In the genomic region with DNA sequence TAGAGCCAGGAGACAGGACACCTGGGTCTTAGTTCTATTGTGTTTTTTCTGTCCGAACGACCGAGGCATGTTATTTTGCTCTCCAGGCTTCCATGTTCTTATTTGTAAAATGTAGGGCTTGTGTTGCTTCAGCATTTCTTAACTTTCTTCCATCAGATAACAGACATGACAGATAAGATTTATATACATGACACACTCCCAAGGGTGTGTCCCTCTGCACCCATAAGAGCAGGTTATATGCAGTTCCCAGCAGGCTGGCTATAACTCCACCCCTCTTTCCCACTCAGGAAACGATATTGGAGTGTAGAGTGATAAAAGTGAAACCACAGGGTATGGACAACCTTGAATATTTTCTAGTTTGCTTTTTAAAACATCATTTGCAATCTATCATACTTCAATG, we compare ENCODE assay signal across 1 cellular context.
TF ChIP-seq lines count a peak whose summit lies in the region.

No MANE protein-coding gene starts in this region.

TF ChIP-seq in SK-N-SH, 30 proteins besides CTCF, POLR2A, EP300 and RAD21 (continued from another document):
- TF ChIP-seq, protein P1, sequence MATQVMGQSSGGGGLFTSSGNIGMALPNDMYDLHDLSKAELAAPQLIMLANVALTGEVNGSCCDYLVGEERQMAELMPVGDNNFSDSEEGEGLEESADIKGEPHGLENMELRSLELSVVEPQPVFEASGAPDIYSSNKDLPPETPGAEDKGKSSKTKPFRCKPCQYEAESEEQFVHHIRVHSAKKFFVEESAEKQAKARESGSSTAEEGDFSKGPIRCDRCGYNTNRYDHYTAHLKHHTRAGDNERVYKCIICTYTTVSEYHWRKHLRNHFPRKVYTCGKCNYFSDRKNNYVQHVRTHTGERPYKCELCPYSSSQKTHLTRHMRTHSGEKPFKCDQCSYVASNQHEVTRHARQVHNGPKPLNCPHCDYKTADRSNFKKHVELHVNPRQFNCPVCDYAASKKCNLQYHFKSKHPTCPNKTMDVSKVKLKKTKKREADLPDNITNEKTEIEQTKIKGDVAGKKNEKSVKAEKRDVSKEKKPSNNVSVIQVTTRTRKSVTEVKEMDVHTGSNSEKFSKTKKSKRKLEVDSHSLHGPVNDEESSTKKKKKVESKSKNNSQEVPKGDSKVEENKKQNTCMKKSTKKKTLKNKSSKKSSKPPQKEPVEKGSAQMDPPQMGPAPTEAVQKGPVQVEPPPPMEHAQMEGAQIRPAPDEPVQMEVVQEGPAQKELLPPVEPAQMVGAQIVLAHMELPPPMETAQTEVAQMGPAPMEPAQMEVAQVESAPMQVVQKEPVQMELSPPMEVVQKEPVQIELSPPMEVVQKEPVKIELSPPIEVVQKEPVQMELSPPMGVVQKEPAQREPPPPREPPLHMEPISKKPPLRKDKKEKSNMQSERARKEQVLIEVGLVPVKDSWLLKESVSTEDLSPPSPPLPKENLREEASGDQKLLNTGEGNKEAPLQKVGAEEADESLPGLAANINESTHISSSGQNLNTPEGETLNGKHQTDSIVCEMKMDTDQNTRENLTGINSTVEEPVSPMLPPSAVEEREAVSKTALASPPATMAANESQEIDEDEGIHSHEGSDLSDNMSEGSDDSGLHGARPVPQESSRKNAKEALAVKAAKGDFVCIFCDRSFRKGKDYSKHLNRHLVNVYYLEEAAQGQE (IDR thresholded peaks at IDR 0.05; ENCODE audit: low read depth, low read length): no peak
- TF ChIP-seq FOSL2 (IDR thresholded peaks at IDR 0.05; ENCODE audit: borderline replicate concordance, low read depth) (no peak), RCOR1 (IDR thresholded peaks at IDR 0.05; ENCODE audit: low read length) (no peak), RFX5 (IDR thresholded peaks at IDR 0.05; ENCODE audit: low read length) (no peak), NRF1 (IDR thresholded peaks at IDR 0.05; ENCODE audit: low read depth, low read length) (no peak), ELF1 (IDR thresholded peaks at IDR 0.05) (no peak), RXRA (IDR thresholded peaks at IDR 0.05; ENCODE audit: borderline replicate concordance, low read depth) (no peak), TCF12 (IDR thresholded peaks at IDR 0.05) (no peak), SMC3 (IDR thresholded peaks at IDR 0.05; ENCODE audit: low read depth, low read length) (no peak), JUND (IDR thresholded peaks at IDR 0.05) (no peak), TAF1 (IDR thresholded peaks at IDR 0.05; ENCODE audit: borderline replicate concordance, low read depth, low read length) (no peak)
- TF ChIP-seq, protein P2, sequence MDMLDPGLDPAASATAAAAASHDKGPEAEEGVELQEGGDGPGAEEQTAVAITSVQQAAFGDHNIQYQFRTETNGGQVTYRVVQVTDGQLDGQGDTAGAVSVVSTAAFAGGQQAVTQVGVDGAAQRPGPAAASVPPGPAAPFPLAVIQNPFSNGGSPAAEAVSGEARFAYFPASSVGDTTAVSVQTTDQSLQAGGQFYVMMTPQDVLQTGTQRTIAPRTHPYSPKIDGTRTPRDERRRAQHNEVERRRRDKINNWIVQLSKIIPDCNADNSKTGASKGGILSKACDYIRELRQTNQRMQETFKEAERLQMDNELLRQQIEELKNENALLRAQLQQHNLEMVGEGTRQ (IDR thresholded peaks at IDR 0.05; ENCODE audit: borderline replicate concordance, low read depth, low read length): no peak
